ENCODE assay signal across 20 cellular contexts in genomic region chr3:125045194-125045593, GRCh38. TPM values are rescaled to one million over a fixed set of nuclear protein-coding genes. Genes with fewer than 3 reads are reported as not detected.
DNase-seq lines count a peak whose midpoint lies in the region; ATAC-seq and TF ChIP-seq lines count a peak whose summit lies in the region.
"Had no signal": no experiment of that assay in that cellular context is flagged by ENCODE, and none has a peak within 500 bp of the region (broad histone marks: within the 10 kb centered on the region; RNA-seq: fewer than 3 reads in every experiment).

No MANE protein-coding gene starts in this region.

- no peak for TF ChIP-seq RAD21 in IMR-90 (IDR thresholded peaks at IDR 0.05; ENCODE audit: low read length)

- ATAC-seq in IMR-90 (ENCODE audit: low read depth) = no peak
- no peak for ATAC-seq in left lung
- ATAC-seq in HG03097 (IDR thresholded peaks at IDR 0.05; ENCODE audit: low FRiP score, unreplicated experiment) = no peak
- ATAC-seq: GM23338 had no signal

- H2AFZ ChIP-seq in IMR-90 (replicated peaks; ENCODE audit: low read length, poor library complexity) = no peak overlapping the region
- H2AFZ ChIP-seq: GM23338 had no signal

- no peak overlapping the region; the same call in 1 of the 2 replicates for H3K9ac ChIP-seq in IMR-90 (ENCODE audit: low read depth, low read length)

- peak overlapping the region; percentile 34 for H3K4me2 ChIP-seq in IMR-90 (ENCODE audit: low read depth, low read length)
- H3K4me2 ChIP-seq: GM23338 had no signal

- H3K14ac ChIP-seq in IMR-90 (replicated peaks; ENCODE audit: low read depth, low read length) = 0 out of 2 replicates have a peak overlapping the region, but pooled peaks have one; percentile 0

- DNase-seq in IMR-90 (no peak), cardiac fibroblast (ENCODE audit: low read depth in 2 of 2) (peak; percentile 52 to 63), left lung (no peak), stomach (no peak), cerebellar cortex (ENCODE audit: low spot score) (no peak), GM13977 (ENCODE audit: low spot score) (no peak)
- no peak for DNase-seq in NK-92 treated with Interleukin-12 subunit alpha and Interleukin-12 subunit beta, amount 100 ng/mL, for 24 hours (lab: John Stamatoyannopoulos, UW)
- DNase-seq: activated CD4-positive, alpha-beta T cell treated with anti-CD3 and anti-CD28 coated beads for 1 hour; activated CD8-positive, alpha-beta memory T cell treated with anti-CD3 and anti-CD28 coated beads, Interleukin-2, amount 50 U/mL, for 48 hours; BE2C; DMS 273 treated with DMSO at 0.1 percent for 48 hours; GF-D8; hippocampal formation; kidney; NCI-H187; NCI-H510A; stimulated activated CD4-positive, alpha-beta T cell treated with anti-CD3 and anti-CD28 coated beads, Interleukin-4, amount 100 ng/mL, for 24 hours had no signal

- no peak for TF ChIP-seq POLR2A in IMR-90 (IDR thresholded peaks at IDR 0.05; ENCODE audit: low read depth, low read length)
- TF ChIP-seq POLR2A in stomach (IDR thresholded peaks at IDR 0.05) = no peak

- H4K8ac ChIP-seq in IMR-90 (ENCODE audit: low read depth in 2 of 2, low read length in 2 of 2) = no peak overlapping the region

- CTCF ChIA-PET in IMR-90 (lab: Yijun Ruan, JAX) = no interaction called here

- TF ChIP-seq CTCF in IMR-90 (conservative IDR thresholded peaks at IDR 0.05; ENCODE audit: low read depth, low read length) (no peak), cardiac fibroblast (IDR thresholded peaks at IDR 0.05; ENCODE audit: low read depth, low read length) (no peak), left lung (IDR thresholded peaks at IDR 0.05) (no peak), stomach (IDR thresholded peaks at IDR 0.05) (no peak), GM13977 (IDR thresholded peaks at IDR 0.05; ENCODE audit: extremely low read depth, insufficient read depth, missing control alignments) (no peak)

- peaks cover 93% of the 10 kb centered on the region for H4K20me1 ChIP-seq in IMR-90 (ENCODE audit: insufficient read depth, low read length)

- no peak overlapping the region for H2BK20ac ChIP-seq in IMR-90 (ENCODE audit: low read depth, low read length)

- H3K9me1 ChIP-seq in IMR-90 (ENCODE audit: insufficient read depth, low read length) = peaks cover 40% of the 10 kb centered on the region

- peaks cover 39% of the 10 kb centered on the region for H3K4me1 ChIP-seq in IMR-90 (ENCODE audit: control insufficient read depth, insufficient read depth, low read length)
- H3K4me1 ChIP-seq in left lung = peaks cover 31 to 66% of the 10 kb centered on the region in 2 donors
- H3K4me1 ChIP-seq in stomach = peaks cover 22 to 72% (median 48%) of the 10 kb centered on the region in 4 donors

- no peak overlapping the region for H2BK120ac ChIP-seq in IMR-90 (ENCODE audit: low read depth, low read length)

- H4K91ac ChIP-seq in IMR-90 (ENCODE audit: insufficient read depth, low read depth, low read length) = no peak overlapping the region

- no TSS peak for BruUV-seq in IMR-90 (replicated peaks; lab: Mats Ljungman, UMichigan)

- H3K4me3 ChIP-seq in IMR-90 (ENCODE audit: insufficient read depth, low read depth, low read length) (no peak overlapping the region), cardiac fibroblast (replicated peaks in 1 of 2; ENCODE audit: low read depth in 2 of 2, low read length in 2 of 2) (no peak overlapping the region), left lung (no peak overlapping the region), stomach (no peak overlapping the region)
- H3K4me3 ChIP-seq: GM23338 had no signal

- H3K36me3 ChIP-seq in IMR-90 (ENCODE audit: control insufficient read depth, insufficient read depth, low read length) = peaks cover 40% of the 10 kb centered on the region
- H3K36me3 ChIP-seq in left lung = no peaks in the 10 kb centered on the region
- no peaks in the 10 kb centered on the region for H3K36me3 ChIP-seq in stomach
- H3K36me3 ChIP-seq: BE2C had no signal

- intact Hi-C loops in IMR-90 (cut with micrococcal nuclease) = loop anchor here (2.0 kb wide), 1 partner anchor 394 kb away; no protein-coding TSS in a partner anchor
- intact Hi-C loops in left lung (cut with DNase I) = no loop called here
- intact Hi-C loops in stomach (cut with DNase I; ENCODE audit: low total_unique reads) = no loop called here

- no peak overlapping the region; the same call in 1 of the 2 replicates for H3K23ac ChIP-seq in IMR-90 (ENCODE audit: low read depth, low read length)

- dilution Hi-C loops in IMR-90 (cut with HindIII; ENCODE audit: low sequenced_read_pairs, unreplicated experiment) = no loop called here

- no peak overlapping the region for H3K56ac ChIP-seq in IMR-90 (ENCODE audit: extremely low read depth, insufficient read depth, low read length)

- 0 out of 2 replicates have a peak overlapping the region, but pooled peaks have one; percentile 11 for H3K4ac ChIP-seq in IMR-90 (ENCODE audit: low read depth, low read length)

- 100% methylated on average over 1 of the region's 5 CpGs; no CpG with 5 or more reads in 1 of the 2 experiments for WGBS in IMR-90 (ENCODE audit: extremely low coverage in 2 of 2, insufficient read length in 1 of 2), 2 experiments
- 81 to 90% (median 82%) methylated on average over 5 of the region's 5 CpGs for WGBS in stomach, 5 donors

- no peak for TF ChIP-seq EP300 in stomach (IDR thresholded peaks at IDR 0.05)

- H3K9me3 ChIP-seq in IMR-90 (ENCODE audit: control insufficient read depth, insufficient read depth, low read length) (no peaks in the 10 kb centered on the region), left lung (no peaks in the 10 kb centered on the region), stomach (no peaks in the 10 kb centered on the region)
- H3K9me3 ChIP-seq: BE2C had no signal

- no peak overlapping the region for H2AK9ac ChIP-seq in IMR-90 (replicated peaks; ENCODE audit: low read depth, low read length, poor library complexity)

- H2BK15ac ChIP-seq in IMR-90 (ENCODE audit: low read depth, low read length) = peak overlapping the region; percentile 23; the same call in 1 of the 3 replicates

- POLR2A ChIA-PET in IMR-90 (lab: Charles Lee; ENCODE audit: unreplicated experiment) = no interaction called here

- peaks cover 46 to 91% of the 10 kb centered on the region in 2 experiments for H3K79me1 ChIP-seq in IMR-90 (ENCODE audit: low read depth in 1 of 2, low read length in 2 of 2)

- H4K5ac ChIP-seq in IMR-90 (ENCODE audit: low read depth, low read length) = peak overlapping the region; percentile 17; the same call in 1 of the 2 replicates

- no peaks in the 10 kb centered on the region for H3K27me3 ChIP-seq in IMR-90 (ENCODE audit: control insufficient read depth, insufficient read depth, low read length)
- H3K27me3 ChIP-seq in left lung = no peaks in the 10 kb centered on the region
- no peaks in the 10 kb centered on the region for H3K27me3 ChIP-seq in stomach
- H3K27me3 ChIP-seq: BE2C had no signal

- H3K18ac ChIP-seq in IMR-90 (ENCODE audit: low read depth, low read length) = no peak overlapping the region

- no peak overlapping the region for H2BK5ac ChIP-seq in IMR-90 (ENCODE audit: low read depth, low read length, poor library complexity, severe bottlenecking)

- no peak overlapping the region for H3K27ac ChIP-seq in IMR-90 (ENCODE audit: insufficient read depth, low read length)
- peak overlapping the region; percentile 79 to 84 for H3K27ac ChIP-seq in left lung
- peak overlapping the region in 3 of 5 donors; percentile 74 to 79 (median 76) for H3K27ac ChIP-seq in stomach
- H3K27ac ChIP-seq: epithelial cell of prostate had no signal

- in situ Hi-C loops in IMR-90 (cut with MboI; ENCODE audit: low sequenced_read_pairs) (loop anchor here (10.0 kb wide), 1 partner anchor 390 kb away; no protein-coding TSS in a partner anchor), GM13977 (cut with MboI; ENCODE audit: low pct_unique_long_range_greater_than_20kb, low sequenced_read_pairs, unreplicated experiment) (no loop called here)

- H2AK5ac ChIP-seq in IMR-90 (ENCODE audit: low read depth, low read length) = peak overlapping the region; percentile 81; the same call in 1 of the 2 replicates

TF ChIP-seq in IMR-90, 13 proteins besides CTCF, POLR2A, EP300 and RAD21:
- peak; percentile 78 for TF ChIP-seq CEBPB (IDR thresholded peaks at IDR 0.05; ENCODE audit: low read depth, low read length)
- no peak for TF ChIP-seq ELK1 (IDR thresholded peaks at IDR 0.05; ENCODE audit: borderline replicate concordance, low read depth, low read length)

RNA-seq across cellular contexts. Expression of gene HEG1, which starts 10.6 kb away (rescaled TPM):
- total RNA-seq in IMR-90 (2012; rRNA removed) (23.9 and 25.6 TPM in 2 replicates), left lung (100 to 1,000 TPM; 107 to 132 TPM), stomach (10 to 100 TPM; 11.3 to 56.9 (median 32.7) TPM)
- polyA plus RNA-seq in IMR-90 (2012; rRNA removed) (36.3 and 43.4 TPM in 2 replicates), stomach (1 to 10 TPM; 2.3 to 2.7 (median 2.4) TPM)
- 26.1 and 37.9 TPM in 2 replicates for polyA plus RNA-seq in IMR-90 (2012; cell fraction: cytosol; rRNA removed)
- 30.7 and 53.5 TPM in 2 replicates for polyA plus RNA-seq in IMR-90 (2012; cell fraction: nucleus; rRNA removed; ENCODE audit: low replicate concordance)

Comparison
In these comparisons a context has a peak if more than half of its experiments do, and no peak if none do; other contexts are left out.
1. DNase-seq: peak in cardiac fibroblast (2 of 2); none in IMR-90 (single experiment), left lung (0 of 2), stomach (single experiment), cerebellar cortex (single experiment), NK-92 treated with Interleukin-12 subunit alpha and Interleukin-12 subunit beta, amount 100 ng/mL, for 24 hours (single experiment) and GM13977 (single experiment).